ENCODE assay signal across 28 cellular contexts in the genomic region with DNA sequence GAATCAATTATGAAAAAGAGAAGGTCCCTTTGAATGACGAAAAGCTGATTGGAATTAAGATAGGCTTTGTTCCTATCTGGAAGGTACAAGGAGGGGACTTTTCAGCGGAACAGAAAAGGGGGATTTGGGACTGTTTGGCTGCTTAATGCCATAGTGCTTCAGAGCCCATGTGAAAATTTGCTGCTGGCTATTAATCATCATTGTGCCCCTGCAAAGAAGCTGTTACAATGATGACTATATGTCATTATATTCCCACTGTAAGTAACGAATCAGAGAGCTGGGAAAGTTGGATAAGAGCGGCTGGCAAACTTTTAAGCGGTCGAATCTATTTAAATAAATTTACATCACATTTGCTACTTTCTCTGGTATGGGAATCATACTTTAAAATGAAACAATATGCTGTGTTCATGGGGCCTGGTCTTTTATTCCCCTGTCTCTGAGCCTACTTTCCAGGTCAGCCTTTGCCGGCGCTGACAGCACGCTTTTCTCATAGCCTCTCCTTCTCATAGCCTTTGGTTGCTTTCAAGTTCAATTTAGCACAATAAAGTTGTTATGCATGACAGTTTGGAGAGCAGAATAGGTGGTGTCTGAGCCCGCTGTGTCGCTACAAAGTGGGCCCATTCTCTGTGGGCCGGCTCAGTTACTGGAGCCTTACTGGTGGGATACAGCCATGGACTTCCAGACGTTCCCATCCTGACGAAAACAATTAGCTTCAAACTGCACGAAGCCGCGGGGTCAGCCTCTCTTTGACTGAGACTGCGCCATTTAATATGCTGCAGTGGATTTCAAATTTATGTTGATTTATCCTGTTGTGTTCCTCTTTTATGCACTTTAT.
DNase-seq lines count a peak whose midpoint lies in the region; ATAC-seq and TF ChIP-seq lines count a peak whose summit lies in the region.
"Had no signal": no experiment of that assay in that cellular context is flagged by ENCODE, and none has a peak within 500 bp of the region (broad histone marks: within the 10 kb centered on the region; RNA-seq: fewer than 3 reads in every experiment).

No MANE protein-coding gene starts in this region.

- no peaks in the 10 kb centered on the region for H3K79me1 ChIP-seq in mesendoderm (ENCODE audit: low read length)

- no peak overlapping the region for H2BK15ac ChIP-seq in mesendoderm (replicated peaks; ENCODE audit: low read depth)

- TF ChIP-seq CTCF in testis (IDR thresholded peaks at IDR 0.05), result no peak

- no peak overlapping the region for H4K5ac ChIP-seq in mesendoderm (ENCODE audit: low read length)

- H3K79me2 ChIP-seq in mesendoderm (ENCODE audit: control insufficient read depth, insufficient read depth, low read length), result no peaks in the 10 kb centered on the region

- intact Hi-C loops in testis (cut with DNase I; ENCODE audit: low total_unique reads), result no loop called here

- H2BK120ac ChIP-seq in mesendoderm (ENCODE audit: low read depth, low read length), result no peak overlapping the region

- DNase-seq in SK-N-DZ (ENCODE audit: low spot score), result peak; percentile 2
- DNase-seq in cerebellar cortex (ENCODE audit: low spot score), result peak; percentile 25
- DNase-seq in mesendoderm, result no peak
- DNase-seq in testis, result peak; percentile 14
- DNase-seq in T-helper 2 cell, result no peak
- DNase-seq in midbrain (lab: John Stamatoyannopoulos, UW), result no peak
- no peak for DNase-seq in GDM1 (lab: John Stamatoyannopoulos, UW)
- DNase-seq: ACHN; Caco-2; CD4-positive, alpha-beta memory T cell; DMS 273 treated with DMSO at 0.1 percent for 48 hours; DND-41; H7; HFFc6; IMR-90; NCI-H1105; NCI-H146; NCI-H2029; NCI-H2227 treated with DMSO at 0.1 percent for 48 hours; NCI-H510A; NCI-H748 treated with DMSO at 0.1 percent for 48 hours; NK-92 treated with Interleukin-12 subunit alpha and Interleukin-12 subunit beta, amount 100 ng/mL, for 24 hours; SIG-M5 had no signal

- no peak overlapping the region for H3K9ac ChIP-seq in mesendoderm (ENCODE audit: low read length)
- H3K9ac ChIP-seq: BLaER1 treated with 17β-estradiol and CSF1 and Interleukin-3, amounts not matched to agents 10 nM and 100 nM; KMS-11 had no signal

- H3K27ac ChIP-seq in mesendoderm (ENCODE audit: low read depth, low read length) (no peak overlapping the region), testis (no peak overlapping the region)
- H3K27ac ChIP-seq: BLaER1 treated with 17β-estradiol and CSF1 and Interleukin-3, amounts not matched to agents 10 nM and 100 nM; KMS-11 had no signal

- no peaks in the 10 kb centered on the region for H3K9me3 ChIP-seq in testis
- H3K9me3 ChIP-seq: BLaER1 treated with 17β-estradiol and CSF1 and Interleukin-3, amounts not matched to agents 10 nM and 100 nM; Caco-2 had no signal

- no peak overlapping the region for H3K4me2 ChIP-seq in mesendoderm (ENCODE audit: low read length)
- H3K4me2 ChIP-seq: BLaER1 treated with 17β-estradiol and CSF1 and Interleukin-3, amounts not matched to agents 10 nM and 100 nM; KMS-11 had no signal

- no peak overlapping the region for H3K23ac ChIP-seq in mesendoderm (ENCODE audit: low read length)

- no peak for TF ChIP-seq POLR2A in testis (IDR thresholded peaks at IDR 0.05)

- no peak overlapping the region for H3K4ac ChIP-seq in mesendoderm (ENCODE audit: low read depth, low read length)

- H4K8ac ChIP-seq in mesendoderm (ENCODE audit: low read depth, low read length), result no peak overlapping the region

- H3K27me3 ChIP-seq in mesendoderm (ENCODE audit: insufficient read depth, low read length, poor library complexity), result no peaks in the 10 kb centered on the region
- H3K27me3 ChIP-seq in testis, result no peaks in the 10 kb centered on the region
- H3K27me3 ChIP-seq: BLaER1 treated with 17β-estradiol and CSF1 and Interleukin-3, amounts not matched to agents 10 nM and 100 nM had no signal

- no peak for ATAC-seq in HG03039 (IDR thresholded peaks at IDR 0.05; ENCODE audit: unreplicated experiment)
- ATAC-seq: Panc1, SK-N-SH treated with all-trans-retinoic acid at 6 μM for 48 hours had no signal

- WGBS in mesendoderm (ENCODE audit: extremely low coverage, insufficient coverage, low lambda C conversion rate), result no CpG with 5 or more reads among the region's 18 CpGs
- 32 to 38% methylated on average over 18 of the region's 18 CpGs for WGBS in testis, 2 donors

- no peak overlapping the region for H3K56ac ChIP-seq in mesendoderm (ENCODE audit: low read length)

- H2BK5ac ChIP-seq in mesendoderm (ENCODE audit: low read length), result no peak overlapping the region

- H3K36me3 ChIP-seq in mesendoderm (ENCODE audit: control insufficient read depth, insufficient read depth, low read length) (no peaks in the 10 kb centered on the region), testis (ENCODE audit: low read depth, missing control alignments) (no peaks in the 10 kb centered on the region)
- H3K36me3 ChIP-seq: BLaER1 treated with 17β-estradiol and CSF1 and Interleukin-3, amounts not matched to agents 10 nM and 100 nM had no signal

- no peak overlapping the region for H2AK5ac ChIP-seq in mesendoderm (ENCODE audit: low read length)

- H3K4me3 ChIP-seq in mesendoderm (ENCODE audit: low read length), result no peak overlapping the region
- H3K4me3 ChIP-seq in testis, result no peak overlapping the region
- H3K4me3 ChIP-seq: BLaER1 treated with 17β-estradiol and CSF1 and Interleukin-3, amounts not matched to agents 10 nM and 100 nM had no signal

- peak overlapping the region; percentile 39 for H3K18ac ChIP-seq in mesendoderm (ENCODE audit: low read length)

- H3K4me1 ChIP-seq in mesendoderm (ENCODE audit: control insufficient read depth, low read depth, low read length) (no peaks in the 10 kb centered on the region), testis (no peaks in the 10 kb centered on the region)
- H3K4me1 ChIP-seq: BLaER1 treated with 17β-estradiol and CSF1 and Interleukin-3, amounts not matched to agents 10 nM and 100 nM; Caco-2 had no signal

Comparison
In these comparisons a context has a peak if more than half of its experiments do, and no peak if none do; other contexts are left out.
1. DNase-seq: peak in SK-N-DZ (single experiment), cerebellar cortex (single experiment) and testis (single experiment); none in mesendoderm (single experiment), T-helper 2 cell (0 of 5), midbrain (single experiment) and GDM1 (single experiment).